19 cellular contexts compared by ENCODE assay signal in genomic region chr6:15335385-15335784, GRCh38.
DNase-seq lines count a peak whose midpoint lies in the region; ATAC-seq and TF ChIP-seq lines count a peak whose summit lies in the region.
"Had no signal": no experiment of that assay in that cellular context is flagged by ENCODE, and none has a peak within 500 bp of the region (broad histone marks: within the 10 kb centered on the region; RNA-seq: fewer than 3 reads in every experiment).

No MANE protein-coding gene starts in this region.

- no peak for TF ChIP-seq CTCF in CD14-positive monocyte (IDR thresholded peaks at IDR 0.05)
- no peak for TF ChIP-seq CTCF in dorsolateral prefrontal cortex (IDR thresholded peaks at IDR 0.05 in 54 of 56, conservative IDR thresholded peaks at IDR 0.05 in 2 of 56; ENCODE audit: low read depth in 1 of 56, partially characterized antibody in 56 of 56)
- TF ChIP-seq CTCF in MM.1S (IDR thresholded peaks at IDR 0.05; ENCODE audit: low read length), result no peak

- H3K27me3 ChIP-seq in dorsolateral prefrontal cortex (no peaks in the 10 kb centered on the region), MM.1S (replicated peaks; ENCODE audit: insufficient read depth, low read length) (no peaks in the 10 kb centered on the region)
- H3K27me3 ChIP-seq: esophagus muscularis mucosa, testis had no signal

- H3K4me1 ChIP-seq in MM.1S (ENCODE audit: low read length), result peaks cover 17% of the 10 kb centered on the region
- H3K4me1 ChIP-seq: prostate gland had no signal

- H3K36me3 Mint-ChIP-seq in CD14-positive monocyte, result peaks cover 8 to 20% of the 10 kb centered on the region in 2 donors
- H3K36me3 Mint-ChIP-seq in activated T-helper 17 cell treated with anti-CD3 and anti-CD28 coated beads, Interleukin-2, amount 50 U/mL, for 72 hours (ENCODE audit: low read depth), result peaks cover 75% of the 10 kb centered on the region
- no peaks in the 10 kb centered on the region for H3K36me3 Mint-ChIP-seq in naive thymus-derived CD8-positive, alpha-beta T cell
- H3K36me3 Mint-ChIP-seq: brain had no signal

- DNase-seq in CD14-positive monocyte (ENCODE audit: low spot score) (no peak), dorsolateral prefrontal cortex (no peak), MM.1S (no peak), cerebellum (ENCODE audit: low spot score) (no peak)
- DNase-seq in naive thymus-derived CD8-positive, alpha-beta T cell, result no peak
- DNase-seq: activated CD4-positive, CD25-positive, alpha-beta regulatory T cell treated with anti-CD3 and anti-CD28 coated beads, Interleukin-2, amount 50 U/mL, for 72 hours; DMS79; effector memory CD4-positive, alpha-beta T cell; GOT3; hypothalamus; NCI-H1417 treated with DMSO at 0.1 percent for 48 hours; NCI-H524 treated with DMSO at 0.1 percent for 48 hours; T1000; testis had no signal

- no peak overlapping the region for H3K9ac ChIP-seq in MM.1S (ENCODE audit: low read length)

- no peaks in the 10 kb centered on the region for H3K9me2 ChIP-seq in MM.1S (replicated peaks; ENCODE audit: insufficient read depth, low read length)

- peaks cover 0 to 2% (median 0%) of the 10 kb centered on the region in 7 donors for H3K9me3 Mint-ChIP-seq in CD14-positive monocyte
- H3K9me3 Mint-ChIP-seq in activated T-helper 17 cell treated with anti-CD3 and anti-CD28 coated beads, Interleukin-2, amount 50 U/mL, for 72 hours, result no peaks in the 10 kb centered on the region
- H3K9me3 Mint-ChIP-seq in naive thymus-derived CD8-positive, alpha-beta T cell, result no peaks in the 10 kb centered on the region
- H3K9me3 Mint-ChIP-seq: brain had no signal

- H3K27me3 Mint-ChIP-seq in CD14-positive monocyte (ENCODE audit: low read depth in 3 of 3), result peaks cover 0 to 2% (median 0%) of the 10 kb centered on the region in 3 donors
- H3K27me3 Mint-ChIP-seq in activated T-helper 17 cell treated with anti-CD3 and anti-CD28 coated beads, Interleukin-2, amount 50 U/mL, for 72 hours, result no peaks in the 10 kb centered on the region
- no peaks in the 10 kb centered on the region for H3K27me3 Mint-ChIP-seq in naive thymus-derived CD8-positive, alpha-beta T cell
- H3K27me3 Mint-ChIP-seq: brain had no signal

- no peaks in the 10 kb centered on the region for H3K9me3 ChIP-seq in MM.1S (replicated peaks; ENCODE audit: insufficient read depth, low read length)
- H3K9me3 ChIP-seq: esophagus muscularis mucosa, prostate gland, testis had no signal

- peaks cover 6% of the 10 kb centered on the region; the same call in 1 of the 2 replicates for H3F3A ChIP-seq in MM.1S (ENCODE audit: insufficient read depth, low read length)

- intact Hi-C loops in CD14-positive monocyte (cut with micrococcal nuclease) (no loop called here), dorsolateral prefrontal cortex (cut with DNase I) (no loop called here)

- H3K4me3 Mint-ChIP-seq in CD14-positive monocyte, result no peak overlapping the region
- peak overlapping the region; percentile 10 for H3K4me3 Mint-ChIP-seq in activated T-helper 17 cell treated with anti-CD3 and anti-CD28 coated beads, Interleukin-2, amount 50 U/mL, for 72 hours
- H3K4me3 Mint-ChIP-seq in naive thymus-derived CD8-positive, alpha-beta T cell, result peak overlapping the region in 1 of 10 donors; percentile 52
- H3K4me3 Mint-ChIP-seq: brain had no signal

- no peaks in the 10 kb centered on the region for H3K36me3 ChIP-seq in MM.1S (replicated peaks; ENCODE audit: insufficient read depth, low read length)
- H3K36me3 ChIP-seq: esophagus muscularis mucosa, prostate gland had no signal

- no peak overlapping the region for H2AFZ ChIP-seq in MM.1S (ENCODE audit: low read length)

- H3K4me3 ChIP-seq in dorsolateral prefrontal cortex (no peak overlapping the region), MM.1S (ENCODE audit: low read length) (no peak overlapping the region)
- H3K4me3 ChIP-seq: esophagus muscularis mucosa, prostate gland, testis had no signal

- peaks cover 86% of the 10 kb centered on the region for H3K4me1 Mint-ChIP-seq in CD14-positive monocyte
- peaks cover 60% of the 10 kb centered on the region for H3K4me1 Mint-ChIP-seq in activated T-helper 17 cell treated with anti-CD3 and anti-CD28 coated beads, Interleukin-2, amount 50 U/mL, for 72 hours
- peaks cover 45 to 92% (median 85%) of the 10 kb centered on the region in 4 donors for H3K4me1 Mint-ChIP-seq in naive thymus-derived CD8-positive, alpha-beta T cell

- H3K4me2 ChIP-seq in MM.1S (ENCODE audit: low read depth, low read length), result no peak overlapping the region

- POLR2A ChIA-PET in naive thymus-derived CD8-positive, alpha-beta T cell (lab: Charles Lee), result no interaction called here

- H3K27ac Mint-ChIP-seq in CD14-positive monocyte, result peak overlapping the region in 6 of 7 donors; percentile 31 to 71 (median 54)
- peak overlapping the region; percentile 76 for H3K27ac Mint-ChIP-seq in activated T-helper 17 cell treated with anti-CD3 and anti-CD28 coated beads, Interleukin-2, amount 50 U/mL, for 72 hours
- H3K27ac Mint-ChIP-seq in naive thymus-derived CD8-positive, alpha-beta T cell, result peak overlapping the region in 7 of 10 donors; percentile 15 to 84 (median 57)

- ATAC-seq in HG02610 (IDR thresholded peaks at IDR 0.05; ENCODE audit: unreplicated experiment), result peak; percentile 32
- ATAC-seq in activated T-helper 17 cell treated with anti-CD3 and anti-CD28 coated beads, Interleukin-2, amount 50 U/mL, for 72 hours (replicated peaks), result no peak
- no peak for ATAC-seq in naive thymus-derived CD8-positive, alpha-beta T cell

- no peak overlapping the region for H3K27ac ChIP-seq in dorsolateral prefrontal cortex
- H3K27ac ChIP-seq in MM.1S (ENCODE audit: low read length), result no peak overlapping the region
- H3K27ac ChIP-seq: esophagus muscularis mucosa, prostate gland, testis had no signal

- peaks cover 91% of the 10 kb centered on the region for H3K79me2 ChIP-seq in MM.1S (ENCODE audit: low read length)

- peaks cover 6% of the 10 kb centered on the region; the same call in 1 of the 2 replicates for H4K20me1 ChIP-seq in MM.1S (ENCODE audit: insufficient read depth, low read length)
